ENCODE assay signal across 8 cellular contexts in the genomic region with DNA sequence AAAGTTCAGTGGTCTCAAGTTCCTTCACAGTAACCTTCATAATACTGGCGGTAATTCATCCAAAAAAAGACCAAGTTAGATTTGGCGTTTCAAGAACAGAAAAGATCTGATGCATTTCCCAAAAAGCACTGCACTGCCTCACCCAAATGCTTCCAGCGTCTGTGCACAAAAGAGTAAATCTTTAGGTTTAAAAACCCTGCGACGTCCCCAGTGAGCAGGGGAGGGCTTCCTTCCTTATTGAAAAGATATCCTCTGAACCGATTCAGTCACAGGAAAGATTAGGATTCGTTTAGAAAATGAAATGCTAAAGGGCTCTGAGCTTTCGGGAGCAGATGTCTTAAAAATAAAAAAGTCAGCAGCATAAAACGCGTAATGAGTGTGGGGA. TPM values are rescaled to one million over a fixed set of nuclear protein-coding genes. Genes with fewer than 3 reads are reported as not detected.
DNase-seq lines count a peak whose midpoint lies in the region; ATAC-seq and TF ChIP-seq lines count a peak whose summit lies in the region.

No MANE protein-coding gene starts in this region.

- TF ChIP-seq CTCF in heart left ventricle (IDR thresholded peaks at IDR 0.05) (no peak), SU-DHL-6 (IDR thresholded peaks at IDR 0.05; ENCODE audit: insufficient read depth, low read length, poor library complexity, severe bottlenecking) (no peak), fibroblast of villous mesenchyme (IDR thresholded peaks at IDR 0.05; ENCODE audit: insufficient read depth, low read depth, low read length) (no peak), gastrocnemius medialis (IDR thresholded peaks at IDR 0.05 in 4 of 5, conservative IDR thresholded peaks at IDR 0.05 in 1 of 5) (no peak)

- no peaks in the 10 kb centered on the region for H3K9me2 ChIP-seq in SU-DHL-6 (replicated peaks; ENCODE audit: insufficient read depth, low read length)

- intact Hi-C loops in heart left ventricle (cut with DNase I), result loop anchor here in 7 of 10 donors (2.0 to 10.0 kb wide), 7 partner anchors 130 to 415 kb away; a partner anchor contains a TSS
- intact Hi-C loops in cardiac septum (cut with DNase I), result no loop called here
- intact Hi-C loops in gastrocnemius medialis (cut with DNase I; ENCODE audit: low total_unique reads), result loop anchor here (1.0 to 5.0 kb wide), 3 partner anchors 247 to 485 kb away; a partner anchor contains a TSS

- H4K20me1 ChIP-seq in SU-DHL-6 (ENCODE audit: low read depth, low read length), result no peaks in the 10 kb centered on the region

- in situ Hi-C loops in gastrocnemius medialis (cut with MboI; ENCODE audit: low sequenced_read_pairs in 4 of 4), result loop anchor here in 2 of 4 donors (10.0 to 25.0 kb wide), 3 partner anchors 413 to 735 kb away; no protein-coding TSS in a partner anchor

- H3K27ac ChIP-seq in heart left ventricle (peak overlapping the region in 11 of 12 donors; percentile 77 to 97 (median 95)), SU-DHL-6 (ENCODE audit: low read depth, low read length) (no peak overlapping the region), gastrocnemius medialis (peak overlapping the region; percentile 90 to 97 (median 96))

- WGBS in heart left ventricle, 4 donors, result 0 to 1% (median 1%) methylated on average over 10 of the region's 10 CpGs

- no peak for ATAC-seq in heart left ventricle
- no peak for ATAC-seq in gastrocnemius medialis

- H3K9ac ChIP-seq in SU-DHL-6 (ENCODE audit: low read length), result peak overlapping the region; percentile 72

- H3K36me3 ChIP-seq in heart left ventricle (peaks cover 0 to 41% (median 36%) of the 10 kb centered on the region in 9 donors), SU-DHL-6 (ENCODE audit: low read length) (no peaks in the 10 kb centered on the region), gastrocnemius medialis (peaks cover 0 to 5% of the 10 kb centered on the region in 2 donors)

- H3K4me1 ChIP-seq in heart left ventricle (peaks cover 0 to 46% (median 18%) of the 10 kb centered on the region in 12 donors), gastrocnemius medialis (peaks cover 13 to 19% of the 10 kb centered on the region in 2 donors)

- peak overlapping the region; percentile 82 for H2AFZ ChIP-seq in SU-DHL-6 (ENCODE audit: low read depth, low read length, severe bottlenecking)

- no peaks in the 10 kb centered on the region for H3K79me2 ChIP-seq in SU-DHL-6 (ENCODE audit: insufficient read depth, low read length)

- no peak for TF ChIP-seq POLR2A in heart left ventricle (IDR thresholded peaks at IDR 0.05)
- TF ChIP-seq POLR2A in gastrocnemius medialis (IDR thresholded peaks at IDR 0.05), result no peak

- DNase-seq in heart left ventricle (no peak), cardiac septum (ENCODE audit: low spot score) (no peak), fibroblast of villous mesenchyme (ENCODE audit: low read depth) (no peak), gastrocnemius medialis (no peak), SHP77 treated with DMSO at 0.1 percent for 48 hours (lab: John Stamatoyannopoulos, UW) (no peak), NCI-H1092 (lab: John Stamatoyannopoulos, UW) (no peak)
- no peak for DNase-seq in activated CD4-positive, alpha-beta T cell treated with anti-CD3 and anti-CD28 coated beads for 4 hours

- H3K9me3 ChIP-seq in heart left ventricle (no peaks in the 10 kb centered on the region), SU-DHL-6 (ENCODE audit: insufficient read depth, low read length) (no peaks in the 10 kb centered on the region), gastrocnemius medialis (no peaks in the 10 kb centered on the region)

- H3K4me2 ChIP-seq in SU-DHL-6 (ENCODE audit: low read depth, low read length, poor library complexity, severe bottlenecking), result peak overlapping the region; percentile 66

- H3K4me3 ChIP-seq in heart left ventricle (peak overlapping the region; percentile 53 to 94 (median 86)), SU-DHL-6 (ENCODE audit: insufficient read depth, low read length, poor library complexity, severe bottlenecking) (peak overlapping the region; percentile 64), fibroblast of villous mesenchyme (ENCODE audit: low read depth, low read length) (peak overlapping the region; percentile 90), gastrocnemius medialis (peak overlapping the region; percentile 89 to 98 (median 94))

- H3K27me3 ChIP-seq in heart left ventricle (no peaks in the 10 kb centered on the region), SU-DHL-6 (ENCODE audit: low read length) (no peaks in the 10 kb centered on the region), gastrocnemius medialis (no peaks in the 10 kb centered on the region)

- peaks cover 6% of the 10 kb centered on the region; the same call in 1 of the 2 replicates for H3F3A ChIP-seq in SU-DHL-6 (ENCODE audit: insufficient read depth)

RNA-seq across cellular contexts. Expression of a gene that starts 0.7 kb away (rescaled TPM):
- total RNA-seq in heart left ventricle (10 to 100 TPM; 17.0 to 31.9 (median 22.9) TPM), cardiac septum (30.5 TPM), fibroblast of villous mesenchyme (23.7 and 27.4 TPM in 2 replicates), gastrocnemius medialis (10 to 100 TPM in 1 of 4 donors, 1 to 10 TPM in 3; 5.7 to 14.9 (median 6.6) TPM)
- polyA plus RNA-seq in heart left ventricle, result 10 to 100 TPM; 20.5 to 27.1 TPM
